8 cellular contexts compared by ENCODE assay signal in the genomic region with DNA sequence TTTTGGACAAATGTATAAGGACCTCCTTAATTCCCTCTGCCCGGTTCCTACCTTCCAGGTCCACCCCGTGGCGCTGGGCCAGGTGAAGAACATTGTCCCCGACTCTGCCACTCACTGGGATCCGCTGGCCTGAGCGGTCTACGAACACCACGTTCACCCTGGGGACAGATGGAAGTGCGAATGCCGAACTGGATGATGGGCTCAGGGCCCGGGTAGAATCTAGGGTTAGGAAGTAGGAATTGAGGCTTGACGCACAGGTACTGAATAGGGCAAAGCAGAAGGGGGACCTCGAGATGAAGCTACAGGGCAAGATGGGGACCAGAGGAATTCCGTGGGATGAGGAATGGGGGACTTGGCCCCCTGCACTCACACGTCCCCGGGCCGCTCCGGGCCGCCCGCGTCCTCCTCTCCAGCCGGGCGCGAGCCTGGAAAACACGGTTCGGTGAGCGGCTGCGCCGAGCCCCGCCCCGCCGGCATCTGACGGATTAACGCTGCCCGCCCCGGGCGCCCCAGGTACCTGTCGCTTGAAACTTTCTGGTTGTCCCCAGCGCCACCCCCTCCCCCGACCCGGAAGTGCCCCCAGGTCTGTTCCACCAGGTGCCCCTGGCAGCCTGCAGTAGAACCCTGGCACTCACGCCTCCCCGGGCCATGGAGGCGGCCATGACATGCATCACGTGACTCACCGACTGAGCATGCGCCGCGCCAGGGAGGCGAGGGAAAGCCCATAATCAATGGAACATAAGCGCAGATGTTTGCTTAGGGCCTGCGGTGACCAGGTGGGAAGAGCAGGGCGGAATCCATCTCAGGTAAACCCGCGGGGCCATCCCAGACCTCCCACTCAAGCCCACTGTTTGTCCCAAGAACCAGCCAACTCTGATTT. TPM values are rescaled to one million over a fixed set of nuclear protein-coding genes. Genes with fewer than 3 reads are reported as not detected.
DNase-seq lines count a peak whose midpoint lies in the region; ATAC-seq and TF ChIP-seq lines count a peak whose summit lies in the region.

A gene (minus strand): TSS at position 681 of the 880 bp plus-strand sequence. CDS start 19 bp downstream, at position 662.

- no peak within 1 kb of the TSS for H3K27ac ChIP-seq in colonic mucosa

- no peaks in the 10 kb centered on the region for H3K9me3 ChIP-seq in colonic mucosa

- intact Hi-C loops in colonic mucosa (cut with DNase I), result no loop called here

- H3K27me3 ChIP-seq in colonic mucosa, result no peaks in the 10 kb centered on the region

- H3K4me1 ChIP-seq in colonic mucosa, result no peaks in the 10 kb centered on the region

- peak within 1 kb of the TSS; percentile 87 for H3K4me3 ChIP-seq in GM12864 (ENCODE audit: low read depth, low read length)
- H3K4me3 ChIP-seq in colonic mucosa, result peak within 1 kb of the TSS; percentile 66

- peak; percentile 59 for DNase-seq in GM12864 (ENCODE audit: low read depth)
- DNase-seq in NCI-H524 (lab: John Stamatoyannopoulos, UW), result peak; percentile 85 to 93
- peak; percentile 94 for DNase-seq in activated CD4-positive, alpha-beta T cell treated with anti-CD3 and anti-CD28 coated beads for 48 hours
- DNase-seq in colonic mucosa, result peak; percentile 95
- peak; percentile 94 for DNase-seq in left kidney (ENCODE audit: low read depth, low spot score)
- peak; percentile 94 to 95 for DNase-seq in stimulated activated CD4-positive, alpha-beta T cell treated with anti-CD3 and anti-CD28 coated beads, Interleukin-1b, Interleukin-23, amount 100 ng/mL, for 4 hours (ENCODE audit: low read depth in 2 of 2)

- ATAC-seq in HG03175 (IDR thresholded peaks at IDR 0.05; ENCODE audit: unreplicated experiment) (peak; percentile 77), GM21786 (IDR thresholded peaks at IDR 0.05; ENCODE audit: unreplicated experiment) (no peak)

- H3K36me3 ChIP-seq in colonic mucosa, result peaks cover 4% of the 10 kb centered on the region

- TF ChIP-seq CTCF in GM12864 (IDR thresholded peaks at IDR 0.05; ENCODE audit: low read depth, low read length, missing control alignments), result no peak
- TF ChIP-seq CTCF in colonic mucosa (IDR thresholded peaks at IDR 0.05), result no peak

- peak within 1 kb of the TSS; percentile 20 to 77 for H3K9ac ChIP-seq in colonic mucosa (ENCODE audit: low read depth in 2 of 2, low read length in 2 of 2)

RNA-seq across cellular contexts. Expression of the gene that starts here (rescaled TPM):
- 10 to 100 TPM; 10.7 to 19.8 TPM for total RNA-seq in colonic mucosa
